Comparison of ENCODE assay signal across 11 cellular contexts in genomic region chr20:23939063-23939462, GRCh38. TPM values are rescaled to one million over a fixed set of nuclear protein-coding genes. Genes with fewer than 3 reads are reported as not detected.
"Had no signal": no experiment of that assay in that cellular context is flagged by ENCODE, and none has a peak within 500 bp of the region (broad histone marks: within the 10 kb centered on the region; RNA-seq: fewer than 3 reads in every experiment).

No MANE protein-coding gene starts in this region.

- H3K36me3 ChIP-seq: HAP-1 had no signal

- H3K27ac ChIP-seq: GM23248 had no signal

- H3K4me3 ChIP-seq: GM23248, HAP-1, K562 had no signal

- H3K9me3 ChIP-seq: HAP-1 had no signal

- FAIRE-seq: HTR-8/SVneo, K562 had no signal

- DNase-seq: GM23248, GOT3, H7, HFFc6, IMR-90 had no signal

- ATAC-seq: HCT116, K562 had no signal

- H3K9ac ChIP-seq: GM23248 had no signal

- H3K4me1 ChIP-seq: HAP-1 had no signal

- H2AFZ ChIP-seq: GM23248 had no signal

RNA-seq across cellular contexts. Expression of gene GGTLC1, which starts 49.5 kb away (rescaled TPM):
- total RNA-seq: GM23248, H4, H7, HFFc6, HT-29, IMR-90, K562 had no signal
- polyA plus RNA-seq: GM23248, IMR-90, K562 had no signal

RNA-seq across cellular contexts. Expression of gene CST5, which starts 59.5 kb away (rescaled TPM):
- total RNA-seq: GM23248, H4, H7, HFFc6, HT-29, IMR-90, K562 had no signal
- polyA plus RNA-seq: GM23248, IMR-90, K562 had no signal
